In genomic region chr7:76073335-76073990, GRCh38 we compare ENCODE assay signal across 17 cellular contexts.
"Had no signal": no experiment of that assay in that cellular context is flagged by ENCODE, and none has a peak within 500 bp of the region (broad histone marks: within the 10 kb centered on the region; RNA-seq: fewer than 3 reads in every experiment).

No MANE protein-coding gene starts in this region.

- H3K9me3 ChIP-seq: mucosa of descending colon, thyroid gland, uterus had no signal

- H3K36me3 Mint-ChIP-seq: activated naive CD8-positive, alpha-beta T cell treated with anti-CD3 and anti-CD28 coated beads, Interleukin-2, amount 10 ng/mL, durations not matched to agents 7 days and 5 days; natural killer cell had no signal

- H3K36me3 ChIP-seq: breast epithelium, heart left ventricle, thyroid gland, uterus had no signal

- H3K27ac Mint-ChIP-seq: activated CD8-positive, alpha-beta T cell treated with anti-CD3 and anti-CD28 coated beads, Interleukin-2, amount 10 ng/mL, durations not matched to agents 7 days and 5 days; activated naive CD8-positive, alpha-beta T cell treated with anti-CD3 and anti-CD28 coated beads, Interleukin-2, amount 10 ng/mL, durations not matched to agents 7 days and 5 days; natural killer cell; progenitor cell of endocrine pancreas had no signal

- H3K4me3 Mint-ChIP-seq: activated CD8-positive, alpha-beta T cell treated with anti-CD3 and anti-CD28 coated beads, Interleukin-2, amount 10 ng/mL, durations not matched to agents 7 days and 5 days; activated naive CD8-positive, alpha-beta T cell treated with anti-CD3 and anti-CD28 coated beads, Interleukin-2, amount 10 ng/mL, durations not matched to agents 7 days and 5 days; natural killer cell had no signal

- H3K9me3 Mint-ChIP-seq: activated naive CD8-positive, alpha-beta T cell treated with anti-CD3 and anti-CD28 coated beads, Interleukin-2, amount 10 ng/mL, durations not matched to agents 7 days and 5 days; natural killer cell had no signal

- ATAC-seq: activated CD8-positive, alpha-beta T cell treated with anti-CD3 and anti-CD28 coated beads, Interleukin-2, amount 10 ng/mL, durations not matched to agents 7 days and 5 days; heart left ventricle; mucosa of descending colon; natural killer cell; right cardiac atrium had no signal

- H3K27me3 ChIP-seq: breast epithelium, heart left ventricle, thyroid gland, uterus had no signal

- H3K27me3 Mint-ChIP-seq: progenitor cell of endocrine pancreas had no signal

- H3K4me3 ChIP-seq: breast epithelium, heart left ventricle, lung, mucosa of descending colon, thyroid gland, uterus had no signal

- H3K4me1 ChIP-seq: breast epithelium, uterus had no signal

- DNase-seq: activated CD4-positive, alpha-beta T cell treated with anti-CD3 and anti-CD28 coated beads for 4 hours; activated CD8-positive, alpha-beta memory T cell treated with anti-CD3 and anti-CD28 coated beads, Interleukin-2, amount 50 U/mL, for 48 hours; activated CD8-positive, alpha-beta T cell treated with anti-CD3 and anti-CD28 coated beads, Interleukin-2, amount 10 ng/mL, durations not matched to agents 7 days and 5 days; activated naive CD8-positive, alpha-beta T cell treated with anti-CD3 and anti-CD28 coated beads, Interleukin-2, amount 10 ng/mL, durations not matched to agents 7 days and 5 days; anterior cingulate cortex; heart left ventricle; mucosa of descending colon; natural killer cell; occipital lobe; right cardiac atrium; small intestine; T1000; thyroid gland; uterus had no signal

- H3K27ac ChIP-seq: breast epithelium, heart left ventricle, thyroid gland, uterus had no signal
